In genomic region chr7:92133737-92134270, GRCh38 we compare ENCODE assay signal across 8 cellular contexts. TPM values are rescaled to one million over a fixed set of nuclear protein-coding genes. Genes with fewer than 3 reads are reported as not detected.
A peak's percentile ranks its signal among the peaks of the same experiment; 100 is the strongest.
DNase-seq lines count a peak whose midpoint lies in the region; ATAC-seq lines count a peak whose summit lies in the region.

No MANE protein-coding gene starts in this region.

- H3K9me3 Mint-ChIP-seq in activated CD8-positive, alpha-beta T cell treated with anti-CD3 and anti-CD28 coated beads, Interleukin-2, amount 10 ng/mL, durations not matched to agents 7 days and 5 days (ENCODE audit: insufficient read depth), result no peaks in the 10 kb centered on the region

- H3K27ac Mint-ChIP-seq in activated CD8-positive, alpha-beta T cell treated with anti-CD3 and anti-CD28 coated beads, Interleukin-2, amount 10 ng/mL, durations not matched to agents 7 days and 5 days, result peak overlapping the region; percentile 100

- peak overlapping the region; percentile 95 for H3K4me3 Mint-ChIP-seq in activated CD8-positive, alpha-beta T cell treated with anti-CD3 and anti-CD28 coated beads, Interleukin-2, amount 10 ng/mL, durations not matched to agents 7 days and 5 days

- H3K36me3 Mint-ChIP-seq in activated CD8-positive, alpha-beta T cell treated with anti-CD3 and anti-CD28 coated beads, Interleukin-2, amount 10 ng/mL, durations not matched to agents 7 days and 5 days (ENCODE audit: low read depth), result peaks cover 18% of the 10 kb centered on the region

- ATAC-seq in GM18861 (IDR thresholded peaks at IDR 0.05; ENCODE audit: unreplicated experiment) (peak; percentile 22), HG03135 (IDR thresholded peaks at IDR 0.05; ENCODE audit: unreplicated experiment) (peak; percentile 34)
- ATAC-seq in activated CD8-positive, alpha-beta T cell treated with anti-CD3 and anti-CD28 coated beads, Interleukin-2, amount 10 ng/mL, durations not matched to agents 7 days and 5 days, result peak; percentile 43

- DNase-seq in AG08396 (ENCODE audit: low spot score) (peak; percentile 72), NCI-H510A (lab: John Stamatoyannopoulos, UW) (peak; percentile 45), lung microvascular endothelial cell (ENCODE audit: low read depth in 2 of 2) (peak; percentile 72 to 82)
- DNase-seq in activated CD8-positive, alpha-beta T cell treated with anti-CD3 and anti-CD28 coated beads, Interleukin-2, amount 10 ng/mL, durations not matched to agents 7 days and 5 days, result peak; percentile 67
- peak; percentile 40 for DNase-seq in effector CD4-positive, alpha-beta T cell
- DNase-seq in stimulated activated CD8-positive, alpha-beta memory T cell treated with anti-CD3 and anti-CD28 coated beads, Interleukin-12 subunit alpha, Interleukin-12 subunit beta, amount 100 ng/mL, for 1 hour (ENCODE audit: low read depth), result peak; percentile 34

- POLR2A ChIA-PET in activated CD8-positive, alpha-beta T cell treated with anti-CD3 and anti-CD28 coated beads, Interleukin-2, amount 10 ng/mL, durations not matched to agents 7 days and 5 days (lab: Charles Lee), result interaction anchor here (0.6 to 2.3 kb wide), 4 partner anchors 112 to 314 kb away, joined by 3 to 15 read pairs (median 12); partner anchors contain the start of genes AKAP9, ANKIB1, GATAD1 and KRIT1

- CTCF ChIA-PET in activated CD8-positive, alpha-beta T cell treated with anti-CD3 and anti-CD28 coated beads, Interleukin-2, amount 10 ng/mL, durations not matched to agents 7 days and 5 days (lab: Charles Lee), result interaction anchor here (0.9 to 2.2 kb wide), 5 partner anchors 25 to 314 kb away, joined by 3 to 10 read pairs (median 3); partner anchors contain the start of genes GATAD1 and MTERF1

- H3K27me3 Mint-ChIP-seq in activated CD8-positive, alpha-beta T cell treated with anti-CD3 and anti-CD28 coated beads, Interleukin-2, amount 10 ng/mL, durations not matched to agents 7 days and 5 days (ENCODE audit: low read depth), result no peaks in the 10 kb centered on the region

- peaks cover 34% of the 10 kb centered on the region for H3K4me1 Mint-ChIP-seq in activated CD8-positive, alpha-beta T cell treated with anti-CD3 and anti-CD28 coated beads, Interleukin-2, amount 10 ng/mL, durations not matched to agents 7 days and 5 days (ENCODE audit: low read depth)

RNA-seq across cellular contexts. Expression of gene CYP51A1, which starts 0.5 kb away (rescaled TPM):
- 10 to 100 TPM; 36.2 to 36.4 TPM for total RNA-seq in activated CD8-positive, alpha-beta T cell treated with anti-CD3 and anti-CD28 coated beads, Interleukin-2, amount 10 ng/mL, durations not matched to agents 7 days and 5 days
- 93.7 and 141 TPM in 2 replicates for total RNA-seq in lung microvascular endothelial cell

RNA-seq across cellular contexts. Expression of gene LRRD1, which starts 45.1 kb away (rescaled TPM):
- total RNA-seq in activated CD8-positive, alpha-beta T cell treated with anti-CD3 and anti-CD28 coated beads, Interleukin-2, amount 10 ng/mL, durations not matched to agents 7 days and 5 days, result under 1 TPM in 1 of 2 experiments, not detected in 1; 0.13 TPM
- total RNA-seq in lung microvascular endothelial cell, result under 0.01 TPM in 2 replicates

Comparison
In these comparisons a context has a peak if more than half of its experiments do, and no peak if none do; other contexts are left out.
1. Peak in every context shown above with its lines: DNase-seq and ATAC-seq.